1 cellular context compared by ENCODE assay signal in the genomic region with DNA sequence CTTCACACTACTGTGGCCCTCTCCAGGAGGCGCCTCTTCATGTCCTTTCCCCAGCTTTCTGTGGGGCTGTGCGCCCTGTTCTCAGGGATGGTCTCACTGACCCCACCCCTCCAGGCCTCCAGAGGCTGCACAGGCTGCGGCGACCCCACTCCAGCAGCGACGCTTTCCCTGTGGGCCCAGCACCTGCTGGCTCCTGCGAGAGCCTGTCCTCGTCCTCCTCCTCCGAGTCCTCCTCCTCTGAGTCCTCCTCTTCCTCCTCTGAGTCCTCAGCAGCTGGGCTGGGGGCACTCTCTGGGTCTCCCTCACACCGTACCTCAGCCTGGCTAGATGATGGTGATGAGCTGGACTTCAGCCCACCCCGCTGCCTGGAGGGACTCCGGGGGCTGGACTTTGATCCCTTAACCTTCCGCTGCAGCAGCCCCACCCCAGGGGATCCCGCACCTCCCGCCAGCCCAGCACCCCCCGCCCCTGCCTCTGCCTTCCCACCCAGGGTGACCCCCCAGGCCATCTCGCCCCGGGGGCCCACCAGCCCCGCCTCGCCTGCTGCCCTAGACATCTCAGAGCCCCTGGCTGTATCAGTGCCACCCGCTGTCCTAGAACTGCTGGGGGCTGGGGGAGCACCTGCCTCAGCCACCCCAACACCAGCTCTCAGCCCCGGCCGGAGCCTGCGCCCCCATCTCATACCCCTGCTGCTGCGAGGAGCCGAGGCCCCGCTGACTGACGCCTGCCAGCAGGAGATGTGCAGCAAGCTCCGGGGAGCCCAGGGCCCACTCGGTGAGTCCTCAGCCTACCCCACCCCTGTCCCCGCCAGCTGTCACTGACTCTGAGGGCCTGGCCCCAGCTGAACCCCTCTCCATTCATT.
TF ChIP-seq lines count a peak whose summit lies in the region.

No MANE protein-coding gene starts in this region.

TF ChIP-seq in HepG2, 621 proteins besides CTCF, POLR2A, EP300 and RAD21 (continued from another document and continues in another):
- TF ChIP-seq ZNF253 (CRISPR knock-in tag; IDR thresholded peaks at IDR 0.05; ENCODE audit: borderline replicate concordance) (no peak), SUZ12 (IDR thresholded peaks at IDR 0.05; ENCODE audit: low read depth, low read length) (no peak), POGK (CRISPR knock-in tag; conservative IDR thresholded peaks at IDR 0.05) (no peak), ZNF564 (CRISPR knock-in tag; IDR thresholded peaks at IDR 0.05) (no peak), ZNF124 (CRISPR knock-in tag; IDR thresholded peaks at IDR 0.05) (no peak), ZNF558 (CRISPR knock-in tag; IDR thresholded peaks at IDR 0.05; ENCODE audit: borderline replicate concordance) (no peak), SYNCRIP (IDR thresholded peaks at IDR 0.05; ENCODE audit: insufficient read depth, low read depth, low read length) (no peak), ZNF546 (CRISPR knock-in tag; conservative IDR thresholded peaks at IDR 0.05) (no peak), CBX2 (IDR thresholded peaks at IDR 0.05; ENCODE audit: low read depth, low read length) (no peak), CBX2 (CRISPR knock-in tag; IDR thresholded peaks at IDR 0.05; ENCODE audit: low read depth) (no peak), TARDBP (CRISPR knock-in tag; IDR thresholded peaks at IDR 0.05) (no peak), ZNF547 (CRISPR knock-in tag; IDR thresholded peaks at IDR 0.05) (0 out of 2 replicates have a peak, but pooled peaks have one; percentile 67), FOXO1 (CRISPR knock-in tag; IDR thresholded peaks at IDR 0.05) (no peak), CEBPG (CRISPR knock-in tag; IDR thresholded peaks at IDR 0.05) (no peak), ZBTB3 (CRISPR knock-in tag; IDR thresholded peaks at IDR 0.05; ENCODE audit: borderline replicate concordance, low read depth) (no peak), ZFP36 (IDR thresholded peaks at IDR 0.05; ENCODE audit: borderline replicate concordance, low read depth, low read length, partially characterized antibody) (no peak), ZNF589 (CRISPR knock-in tag; conservative IDR thresholded peaks at IDR 0.05) (no peak), ZNF484 (CRISPR knock-in tag; IDR thresholded peaks at IDR 0.05; ENCODE audit: borderline replicate concordance, low read depth) (no peak), BCL6 (CRISPR knock-in tag; IDR thresholded peaks at IDR 0.05) (no peak), ZBTB10 (CRISPR knock-in tag; IDR thresholded peaks at IDR 0.05; ENCODE audit: borderline replicate concordance) (no peak), RFX5 (IDR thresholded peaks at IDR 0.05; ENCODE audit: low read depth, low read length) (no peak), SIN3A (IDR thresholded peaks at IDR 0.05; ENCODE audit: borderline replicate concordance, low read depth, low read length) (peak; percentile 27; the same call in 1 of the 2 replicates), TEAD3 (CRISPR knock-in tag; optimal IDR thresholded peaks at IDR 0.05; ENCODE audit: borderline replicate concordance) (no peak), ZFP82 (CRISPR knock-in tag; IDR thresholded peaks at IDR 0.05; ENCODE audit: borderline replicate concordance) (no peak), IRF9 (CRISPR knock-in tag; IDR thresholded peaks at IDR 0.05; ENCODE audit: borderline replicate concordance) (no peak), HNF4G (IDR thresholded peaks at IDR 0.05; ENCODE audit: borderline replicate concordance, low read depth, low read length) (peak; percentile 83), HNF4G (CRISPR knock-in tag; IDR thresholded peaks at IDR 0.05; ENCODE audit: borderline replicate concordance, low read depth) (peak; percentile 56; the same call in 1 of the 2 replicates), PHF20 (CRISPR knock-in tag; IDR thresholded peaks at IDR 0.05) (no peak), SP4 (CRISPR knock-in tag; IDR thresholded peaks at IDR 0.05) (0 out of 2 replicates have a peak, but pooled peaks have one; percentile 6), CHD2 (IDR thresholded peaks at IDR 0.05; ENCODE audit: low read depth, low read length) (no peak), PAWR (CRISPR knock-in tag; IDR thresholded peaks at IDR 0.05; ENCODE audit: borderline replicate concordance) (no peak), MED1 (CRISPR knock-in tag; IDR thresholded peaks at IDR 0.05) (0 out of 2 replicates have a peak, but pooled peaks have one; percentile 35), KMT2A (CRISPR knock-in tag; IDR thresholded peaks at IDR 0.05) (no peak), THAP11 (CRISPR knock-in tag; IDR thresholded peaks at IDR 0.05) (no peak), ZNF557 (CRISPR knock-in tag; IDR thresholded peaks at IDR 0.05) (no peak), ZNF710 (CRISPR knock-in tag; IDR thresholded peaks at IDR 0.05; ENCODE audit: borderline replicate concordance) (no peak), REL (CRISPR knock-in tag; conservative IDR thresholded peaks at IDR 0.05) (no peak), RNF219 (CRISPR knock-in tag; IDR thresholded peaks at IDR 0.05) (no peak)
- TF ChIP-seq, protein P1, sequence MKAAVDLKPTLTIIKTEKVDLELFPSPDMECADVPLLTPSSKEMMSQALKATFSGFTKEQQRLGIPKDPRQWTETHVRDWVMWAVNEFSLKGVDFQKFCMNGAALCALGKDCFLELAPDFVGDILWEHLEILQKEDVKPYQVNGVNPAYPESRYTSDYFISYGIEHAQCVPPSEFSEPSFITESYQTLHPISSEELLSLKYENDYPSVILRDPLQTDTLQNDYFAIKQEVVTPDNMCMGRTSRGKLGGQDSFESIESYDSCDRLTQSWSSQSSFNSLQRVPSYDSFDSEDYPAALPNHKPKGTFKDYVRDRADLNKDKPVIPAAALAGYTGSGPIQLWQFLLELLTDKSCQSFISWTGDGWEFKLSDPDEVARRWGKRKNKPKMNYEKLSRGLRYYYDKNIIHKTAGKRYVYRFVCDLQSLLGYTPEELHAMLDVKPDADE (CRISPR knock-in tag; IDR thresholded peaks at IDR 0.05), result no peak
- TF ChIP-seq, protein P2, sequence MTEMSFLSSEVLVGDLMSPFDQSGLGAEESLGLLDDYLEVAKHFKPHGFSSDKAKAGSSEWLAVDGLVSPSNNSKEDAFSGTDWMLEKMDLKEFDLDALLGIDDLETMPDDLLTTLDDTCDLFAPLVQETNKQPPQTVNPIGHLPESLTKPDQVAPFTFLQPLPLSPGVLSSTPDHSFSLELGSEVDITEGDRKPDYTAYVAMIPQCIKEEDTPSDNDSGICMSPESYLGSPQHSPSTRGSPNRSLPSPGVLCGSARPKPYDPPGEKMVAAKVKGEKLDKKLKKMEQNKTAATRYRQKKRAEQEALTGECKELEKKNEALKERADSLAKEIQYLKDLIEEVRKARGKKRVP (CRISPR knock-in tag; IDR thresholded peaks at IDR 0.05), result no peak
- TF ChIP-seq, protein P3, sequence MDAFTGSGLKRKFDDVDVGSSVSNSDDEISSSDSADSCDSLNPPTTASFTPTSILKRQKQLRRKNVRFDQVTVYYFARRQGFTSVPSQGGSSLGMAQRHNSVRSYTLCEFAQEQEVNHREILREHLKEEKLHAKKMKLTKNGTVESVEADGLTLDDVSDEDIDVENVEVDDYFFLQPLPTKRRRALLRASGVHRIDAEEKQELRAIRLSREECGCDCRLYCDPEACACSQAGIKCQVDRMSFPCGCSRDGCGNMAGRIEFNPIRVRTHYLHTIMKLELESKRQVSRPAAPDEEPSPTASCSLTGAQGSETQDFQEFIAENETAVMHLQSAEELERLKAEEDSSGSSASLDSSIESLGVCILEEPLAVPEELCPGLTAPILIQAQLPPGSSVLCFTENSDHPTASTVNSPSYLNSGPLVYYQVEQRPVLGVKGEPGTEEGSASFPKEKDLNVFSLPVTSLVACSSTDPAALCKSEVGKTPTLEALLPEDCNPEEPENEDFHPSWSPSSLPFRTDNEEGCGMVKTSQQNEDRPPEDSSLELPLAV (CRISPR knock-in tag; conservative IDR thresholded peaks at IDR 0.05; ENCODE audit: low read depth), result no peak
- TF ChIP-seq, protein P4, sequence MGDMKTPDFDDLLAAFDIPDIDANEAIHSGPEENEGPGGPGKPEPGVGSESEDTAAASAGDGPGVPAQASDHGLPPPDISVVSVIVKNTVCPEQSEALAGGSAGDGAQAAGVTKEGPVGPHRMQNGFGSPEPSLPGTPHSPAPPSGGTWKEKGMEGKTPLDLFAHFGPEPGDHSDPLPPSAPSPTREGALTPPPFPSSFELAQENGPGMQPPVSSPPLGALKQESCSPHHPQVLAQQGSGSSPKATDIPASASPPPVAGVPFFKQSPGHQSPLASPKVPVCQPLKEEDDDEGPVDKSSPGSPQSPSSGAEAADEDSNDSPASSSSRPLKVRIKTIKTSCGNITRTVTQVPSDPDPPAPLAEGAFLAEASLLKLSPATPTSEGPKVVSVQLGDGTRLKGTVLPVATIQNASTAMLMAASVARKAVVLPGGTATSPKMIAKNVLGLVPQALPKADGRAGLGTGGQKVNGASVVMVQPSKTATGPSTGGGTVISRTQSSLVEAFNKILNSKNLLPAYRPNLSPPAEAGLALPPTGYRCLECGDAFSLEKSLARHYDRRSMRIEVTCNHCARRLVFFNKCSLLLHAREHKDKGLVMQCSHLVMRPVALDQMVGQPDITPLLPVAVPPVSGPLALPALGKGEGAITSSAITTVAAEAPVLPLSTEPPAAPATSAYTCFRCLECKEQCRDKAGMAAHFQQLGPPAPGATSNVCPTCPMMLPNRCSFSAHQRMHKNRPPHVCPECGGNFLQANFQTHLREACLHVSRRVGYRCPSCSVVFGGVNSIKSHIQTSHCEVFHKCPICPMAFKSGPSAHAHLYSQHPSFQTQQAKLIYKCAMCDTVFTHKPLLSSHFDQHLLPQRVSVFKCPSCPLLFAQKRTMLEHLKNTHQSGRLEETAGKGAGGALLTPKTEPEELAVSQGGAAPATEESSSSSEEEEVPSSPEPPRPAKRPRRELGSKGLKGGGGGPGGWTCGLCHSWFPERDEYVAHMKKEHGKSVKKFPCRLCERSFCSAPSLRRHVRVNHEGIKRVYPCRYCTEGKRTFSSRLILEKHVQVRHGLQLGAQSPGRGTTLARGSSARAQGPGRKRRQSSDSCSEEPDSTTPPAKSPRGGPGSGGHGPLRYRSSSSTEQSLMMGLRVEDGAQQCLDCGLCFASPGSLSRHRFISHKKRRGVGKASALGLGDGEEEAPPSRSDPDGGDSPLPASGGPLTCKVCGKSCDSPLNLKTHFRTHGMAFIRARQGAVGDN (CRISPR knock-in tag; IDR thresholded peaks at IDR 0.05), result peak; percentile 61
